Comparison of ENCODE assay signal across 9 cellular contexts in genomic region chr16:22217890-22218730, GRCh38. TPM values are rescaled to one million over a fixed set of nuclear protein-coding genes. Genes with fewer than 3 reads are reported as not detected.
A peak's percentile ranks its signal among the peaks of the same experiment; 100 is the strongest.
DNase-seq lines count a peak whose midpoint lies in the region; ATAC-seq and TF ChIP-seq lines count a peak whose summit lies in the region.
"Had no signal": no experiment of that assay in that cellular context is flagged by ENCODE, and none has a peak within 500 bp of the region (broad histone marks: within the 10 kb centered on the region; RNA-seq: fewer than 3 reads in every experiment).

No MANE protein-coding gene starts in this region.

- no peaks in the 10 kb centered on the region for H3K27me3 Mint-ChIP-seq in CD4-positive, alpha-beta T cell
- H3K27me3 Mint-ChIP-seq in effector memory CD8-positive, alpha-beta T cell = no peaks in the 10 kb centered on the region

- H3K36me3 Mint-ChIP-seq in CD4-positive, alpha-beta T cell (ENCODE audit: low read depth) = peaks cover 16% of the 10 kb centered on the region
- no peaks in the 10 kb centered on the region for H3K36me3 Mint-ChIP-seq in effector memory CD8-positive, alpha-beta T cell (ENCODE audit: insufficient read depth)

- peaks cover 5% of the 10 kb centered on the region for H3K4me1 Mint-ChIP-seq in CD4-positive, alpha-beta T cell (ENCODE audit: low read depth)
- H3K4me1 Mint-ChIP-seq in effector memory CD8-positive, alpha-beta T cell (ENCODE audit: low read depth in 2 of 2) = peaks cover 2 to 7% of the 10 kb centered on the region in 2 donors

- TF ChIP-seq CTCF in CD4-positive, alpha-beta T cell (IDR thresholded peaks at IDR 0.05) = no peak

- POLR2A ChIA-PET in CD4-positive, alpha-beta T cell (lab: Charles Lee) = no interaction called here

- peaks cover 99% of the 10 kb centered on the region for H3K79me2 ChIP-seq in GM23248 (ENCODE audit: insufficient read depth)

- no peak overlapping the region for H3K27ac Mint-ChIP-seq in CD4-positive, alpha-beta T cell
- H3K27ac Mint-ChIP-seq in effector memory CD8-positive, alpha-beta T cell = peak overlapping the region in 1 of 2 donors; percentile 32

- H3K9me3 ChIP-seq in CD4-positive, alpha-beta T cell (ENCODE audit: control insufficient read depth, low read length) = no peaks in the 10 kb centered on the region
- no peaks in the 10 kb centered on the region for H3K9me3 ChIP-seq in GM23248 (ENCODE audit: low read depth)
- H3K9me3 ChIP-seq: HAP-1 had no signal

- H3K9ac ChIP-seq in GM23248 = no peak overlapping the region

- DNase-seq in CD4-positive, alpha-beta T cell = no peak
- DNase-seq in effector memory CD8-positive, alpha-beta T cell = no peak
- DNase-seq in G401 (ENCODE audit: low spot score) = no peak
- DNase-seq in GM23248 = no peak
- no peak for DNase-seq in SHP77 treated with DMSO at 0.1 percent for 48 hours (lab: John Stamatoyannopoulos, UW)
- no peak for DNase-seq in NCI-H1694 (lab: John Stamatoyannopoulos, UW)

- no peaks in the 10 kb centered on the region for H3K4me1 ChIP-seq in GM23248 (ENCODE audit: insufficient read depth)
- H3K4me1 ChIP-seq: HAP-1 had no signal

- H3K4me3 Mint-ChIP-seq in CD4-positive, alpha-beta T cell = no peak overlapping the region
- no peak overlapping the region for H3K4me3 Mint-ChIP-seq in effector memory CD8-positive, alpha-beta T cell

- no peaks in the 10 kb centered on the region for H3K9me2 ChIP-seq in GM23248 (ENCODE audit: insufficient read depth)

- H4K20me1 ChIP-seq in GM23248 (ENCODE audit: insufficient read depth) = peaks cover 5% of the 10 kb centered on the region; the same call in 1 of the 2 replicates

- H3F3A ChIP-seq in GM23248 (ENCODE audit: insufficient read depth) = no peaks in the 10 kb centered on the region

- ATAC-seq in CD4-positive, alpha-beta T cell (ENCODE audit: poor library complexity) = peak; percentile 44
- ATAC-seq in HG03108 (IDR thresholded peaks at IDR 0.05; ENCODE audit: unreplicated experiment) = peak; percentile 87
- peak; percentile 41 for ATAC-seq in effector memory CD8-positive, alpha-beta T cell (replicated peaks)

- H3K4me3 ChIP-seq in GM23248 = no peak overlapping the region
- H3K4me3 ChIP-seq: HAP-1 had no signal

- H3K27ac ChIP-seq in CD4-positive, alpha-beta T cell (ENCODE audit: low read depth, low read length) = no peak overlapping the region
- H3K27ac ChIP-seq in GM23248 = no peak overlapping the region

- WGBS in GM23248 (ENCODE audit: low coverage in 1 of 2, low lambda C conversion rate in 2 of 2, missing lambda C conversion rate in 2 of 2), 2 experiments = 85 to 87% methylated on average over 18 of the region's 18 CpGs

- H3K27me3 ChIP-seq in CD4-positive, alpha-beta T cell (ENCODE audit: control insufficient read depth, insufficient read depth, low read length) = no peaks in the 10 kb centered on the region
- no peaks in the 10 kb centered on the region for H3K27me3 ChIP-seq in GM23248 (replicated peaks; ENCODE audit: insufficient read depth)

- H2AFZ ChIP-seq in GM23248 = no peak overlapping the region

- H3K4me2 ChIP-seq in GM23248 (ENCODE audit: unreplicated experiment) = no peak overlapping the region

- in situ Hi-C loops in G401 (cut with HindIII; ENCODE audit: low sequenced_read_pairs) = loop anchor here (5.0 kb wide), 1 partner anchor 44 kb away; no protein-coding TSS in a partner anchor
- in situ Hi-C loops in GM23248 (cut with MboI) = no loop called here

- peak; percentile 36 for TF ChIP-seq POLR2A in GM19099 (IDR thresholded peaks at IDR 0.05; ENCODE audit: extremely low read depth, insufficient read length, low read depth)

- CTCF ChIA-PET in CD4-positive, alpha-beta T cell (lab: Charles Lee) = no interaction called here

- no peaks in the 10 kb centered on the region for H3K36me3 ChIP-seq in GM23248 (ENCODE audit: low read depth)

- intact Hi-C loops in CD4-positive, alpha-beta T cell (cut with DNase I, micrococcal nuclease) = no loop called here

- no peaks in the 10 kb centered on the region for H3K9me3 Mint-ChIP-seq in CD4-positive, alpha-beta T cell
- no peaks in the 10 kb centered on the region for H3K9me3 Mint-ChIP-seq in effector memory CD8-positive, alpha-beta T cell

RNA-seq across cellular contexts. Expression of gene EEF2K, which starts 12.0 kb away (rescaled TPM):
- 10 to 100 TPM; 10.1 to 13.2 TPM for total RNA-seq in CD4-positive, alpha-beta T cell
- total RNA-seq in G401 (2014; rRNA removed; shearing (Covaris generic)) = 18.6 and 22.0 TPM in 2 replicates
- 16.3 and 16.6 TPM in 2 replicates for total RNA-seq in GM23248 (2014; rRNA removed; shearing (Covaris generic))
- 6.9 and 8.7 TPM in 2 replicates for polyA plus RNA-seq in GM23248 (2016; fragmentation: Nextera tagmentation; extraction: Ambion mirVana)

RNA-seq across cellular contexts. Expression of gene SDR42E2, which starts 55.8 kb away (rescaled TPM):
- 1 to 10 TPM; 1.0 to 1.3 TPM for total RNA-seq in CD4-positive, alpha-beta T cell
- not detected in 2 replicates for total RNA-seq in G401 (2014; rRNA removed; shearing (Covaris generic))
- not detected in 2 replicates for total RNA-seq in GM23248 (2014; rRNA removed; shearing (Covaris generic))
- polyA plus RNA-seq in GM23248 (2016; fragmentation: Nextera tagmentation; extraction: Ambion mirVana) = not detected in 2 replicates
